15 cellular contexts compared by ENCODE assay signal in the genomic region with DNA sequence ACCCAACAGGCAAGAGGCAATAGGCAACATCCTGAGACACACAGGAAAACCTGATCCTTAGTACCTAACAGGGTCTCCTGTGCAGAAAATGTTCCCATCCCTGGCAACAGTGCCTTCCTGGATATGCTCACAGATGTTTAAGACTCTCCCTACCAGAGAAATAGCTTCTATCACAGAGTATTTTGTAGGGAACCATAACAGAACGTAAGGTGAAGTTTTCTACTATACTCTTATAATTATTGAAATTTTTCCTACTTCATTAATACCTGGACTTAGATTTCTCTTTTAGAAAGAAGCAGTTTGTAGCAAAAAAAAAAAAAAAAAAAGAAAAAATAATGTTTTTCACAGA. TPM values are rescaled to one million over a fixed set of nuclear protein-coding genes. Genes with fewer than 3 reads are reported as not detected.
A peak's percentile ranks its signal among the peaks of the same experiment; 100 is the strongest.
DNase-seq lines count a peak whose midpoint lies in the region; ATAC-seq, FAIRE-seq and TF ChIP-seq lines count a peak whose summit lies in the region.
"Had no signal": no experiment of that assay in that cellular context is flagged by ENCODE, and none has a peak within 500 bp of the region (broad histone marks: within the 10 kb centered on the region; RNA-seq: fewer than 3 reads in every experiment).

No MANE protein-coding gene starts in this region.

- ATAC-seq in activated CD8-positive, alpha-beta memory T cell treated with anti-CD3 and anti-CD28 coated beads, Interleukin-2, amount 10 ng/mL, durations not matched to agents 7 days and 5 days: peak; percentile 25
- ATAC-seq in HepG2 (no peak; the same call in 2 of the 3 replicates), sciatic nerve (no peak), HG03135 (IDR thresholded peaks at IDR 0.05; ENCODE audit: unreplicated experiment) (no peak), HG03457 (IDR thresholded peaks at IDR 0.05; ENCODE audit: unreplicated experiment) (no peak)
- ATAC-seq: K562, T-cell had no signal

- TF ChIP-seq POLR2A in NB4 (IDR thresholded peaks at IDR 0.05; ENCODE audit: extremely low read depth, insufficient read length) (no peak), HepG2 (IDR thresholded peaks at IDR 0.05; ENCODE audit: insufficient read depth in 1 of 2, low read depth in 2 of 2, low read length in 2 of 2) (no peak)

- peaks cover 3% of the 10 kb centered on the region for H3K36me3 Mint-ChIP-seq in activated CD8-positive, alpha-beta memory T cell treated with anti-CD3 and anti-CD28 coated beads, Interleukin-2, amount 10 ng/mL, durations not matched to agents 7 days and 5 days
- no peaks in the 10 kb centered on the region for H3K36me3 Mint-ChIP-seq in activated T-helper 2 cell treated with anti-CD3 and anti-CD28 coated beads, Interferon-gamma antibody, Interleukin-2, Interleukin-4, amounts not matched to agents 10 μg/mL and 5 μg/mL and 100 μg/mL, durations not matched to agents 14 hours and 24 hours and 36 hours (ENCODE audit: low read depth)
- H3K36me3 Mint-ChIP-seq: T-cell had no signal

- CTCF ChIA-PET in activated CD8-positive, alpha-beta memory T cell treated with anti-CD3 and anti-CD28 coated beads, Interleukin-2, amount 10 ng/mL, durations not matched to agents 7 days and 5 days (lab: Charles Lee): interaction anchor here (0.7 to 2.5 kb wide), 14 partner anchors 23 to 450 kb away, joined by 3 to 35 read pairs (median 4); no protein-coding TSS in a partner anchor
- CTCF ChIA-PET in HepG2 (lab: Yijun Ruan, JAX; ENCODE audit: low intra/inter-chr PET ratio, low total read pairs): interaction anchor here (0.6 to 3.9 kb wide), 6 partner anchors 161 to 450 kb away, joined by 3 to 32 read pairs (median 6); no protein-coding TSS in a partner anchor

- POLR2A ChIA-PET in HepG2 (lab: Yijun Ruan, JAX): interaction anchor here (0.8 to 3.2 kb wide), 17 partner anchors 9 to 418 kb away, joined by 3 to 25 read pairs (median 5); a partner anchor contains a TSS

- TF ChIP-seq RAD21 in HepG2 (CRISPR knock-in tag; IDR thresholded peaks at IDR 0.05): no peak

- H3K79me2 ChIP-seq in HepG2 (ENCODE audit: insufficient read depth, low read length): no peaks in the 10 kb centered on the region

- no peaks in the 10 kb centered on the region for H3K36me3 ChIP-seq in HepG2 (replicated peaks in 1 of 2; ENCODE audit: control insufficient read depth in 1 of 2, insufficient read depth in 2 of 2, low read length in 2 of 2)

- peaks cover 20% of the 10 kb centered on the region for H3K4me1 Mint-ChIP-seq in activated CD8-positive, alpha-beta memory T cell treated with anti-CD3 and anti-CD28 coated beads, Interleukin-2, amount 10 ng/mL, durations not matched to agents 7 days and 5 days
- peaks cover 13% of the 10 kb centered on the region for H3K4me1 Mint-ChIP-seq in activated T-helper 2 cell treated with anti-CD3 and anti-CD28 coated beads, Interferon-gamma antibody, Interleukin-2, Interleukin-4, amounts not matched to agents 10 μg/mL and 5 μg/mL and 100 μg/mL, durations not matched to agents 14 hours and 24 hours and 36 hours (ENCODE audit: low read depth)

- H3K9ac ChIP-seq in HepG2 (ENCODE audit: insufficient read depth, low read depth, low read length): peak overlapping the region; percentile 21; the same call in 1 of the 2 replicates

- WGBS in HepG2 (ENCODE audit: low lambda C conversion rate): 98% methylated on average over 1 of the region's 1 CpG

- H3K27ac Mint-ChIP-seq in activated CD8-positive, alpha-beta memory T cell treated with anti-CD3 and anti-CD28 coated beads, Interleukin-2, amount 10 ng/mL, durations not matched to agents 7 days and 5 days: peak overlapping the region; percentile 84
- H3K27ac Mint-ChIP-seq in activated T-helper 2 cell treated with anti-CD3 and anti-CD28 coated beads, Interferon-gamma antibody, Interleukin-2, Interleukin-4, amounts not matched to agents 10 μg/mL and 5 μg/mL and 100 μg/mL, durations not matched to agents 14 hours and 24 hours and 36 hours: no peak overlapping the region
- H3K27ac Mint-ChIP-seq: T-cell had no signal

- 0 out of 2 replicates have a peak overlapping the region, but pooled peaks have one; percentile 16 for H3K4me2 ChIP-seq in HepG2 (ENCODE audit: low read depth, low read length)

- in situ Hi-C loops in HepG2 (cut with HindIII; ENCODE audit: extremely low pct_ligation_motif_present, low pct_unique_long_range_greater_than_20kb): loop anchor here (5.0 to 10.0 kb wide), 3 partner anchors 162 to 409 kb away; a partner anchor contains a TSS

- no peaks in the 10 kb centered on the region for H3K9me3 ChIP-seq in HepG2 (ENCODE audit: low read length)

- FAIRE-seq in HepG2 (lab: Jason Lieb, UNC): no peak
- FAIRE-seq: K562 had no signal

- intact Hi-C loops in HepG2 (cut with micrococcal nuclease; ENCODE audit: unreplicated experiment) (loop anchor here (1.0 to 10.0 kb wide), 8 partner anchors 38 to 332 kb away; no protein-coding TSS in a partner anchor), sciatic nerve (cut with DNase I) (no loop called here)
- intact Hi-C loops in activated T-helper 2 cell treated with anti-CD3 and anti-CD28 coated beads, Interferon-gamma antibody, Interleukin-2, Interleukin-4, amounts not matched to agents 10 μg/mL and 5 μg/mL and 100 μg/mL, durations not matched to agents 14 hours and 24 hours and 36 hours (cut with micrococcal nuclease): loop anchor here (2.0 to 10.0 kb wide), 3 partner anchors 172 to 246 kb away; a partner anchor contains a TSS

- TF ChIP-seq CTCF in NB4 (IDR thresholded peaks at IDR 0.05; ENCODE audit: low read depth, low read length) (no peak), HepG2 (CRISPR knock-in tag; IDR thresholded peaks at IDR 0.05) (no peak)

- TF ChIP-seq EP300 in HepG2 (IDR thresholded peaks at IDR 0.05; ENCODE audit: low read depth in 2 of 2, low read length in 2 of 2) (no peak), HepG2 (CRISPR knock-in tag; IDR thresholded peaks at IDR 0.05; ENCODE audit: borderline replicate concordance) (no peak)

- H3K27me3 ChIP-seq in HepG2 (ENCODE audit: control insufficient read depth in 1 of 2, insufficient read depth in 2 of 2, low read length in 2 of 2): no peaks in the 10 kb centered on the region

- H2AFZ ChIP-seq in HepG2 (ENCODE audit: low read length): no peak overlapping the region

- peaks cover 2% of the 10 kb centered on the region for H3K9me3 Mint-ChIP-seq in activated CD8-positive, alpha-beta memory T cell treated with anti-CD3 and anti-CD28 coated beads, Interleukin-2, amount 10 ng/mL, durations not matched to agents 7 days and 5 days (ENCODE audit: low read depth)
- H3K9me3 Mint-ChIP-seq in activated T-helper 2 cell treated with anti-CD3 and anti-CD28 coated beads, Interferon-gamma antibody, Interleukin-2, Interleukin-4, amounts not matched to agents 10 μg/mL and 5 μg/mL and 100 μg/mL, durations not matched to agents 14 hours and 24 hours and 36 hours: no peaks in the 10 kb centered on the region
- H3K9me3 Mint-ChIP-seq: stimulated activated naive CD8-positive, alpha-beta T cell treated with anti-CD3 and anti-CD28 coated beads, Interleukin-15, amount 100 ng/mL, for 72 hours had no signal

- no peak for DNase-seq in activated CD8-positive, alpha-beta memory T cell treated with anti-CD3 and anti-CD28 coated beads, Interleukin-2, amount 10 ng/mL, durations not matched to agents 7 days and 5 days
- DNase-seq in activated CD8-positive, alpha-beta memory T cell treated with anti-CD3 and anti-CD28 coated beads, Interleukin-2, amount 50 U/mL, for 48 hours: no peak
- no peak for DNase-seq in NB4 (ENCODE audit: low read depth)
- no peak for DNase-seq in HepG2 (ENCODE audit: low spot score)
- DNase-seq in activated T-helper 2 cell treated with anti-CD3 and anti-CD28 coated beads, Interferon-gamma antibody, Interleukin-2, Interleukin-4, amounts not matched to agents 10 μg/mL and 5 μg/mL and 100 μg/mL, durations not matched to agents 14 hours and 24 hours and 36 hours (ENCODE audit: low spot score): no peak
- no peak for DNase-seq in sciatic nerve (ENCODE audit: low spot score)
- DNase-seq: activated T-cell treated with anti-CD3 and anti-CD28 coated beads, Interleukin-2, amount 50 U/mL, for 1 hour; NCI-H1417 treated with DMSO at 0.1 percent for 48 hours; NCI-H226; stimulated activated naive CD8-positive, alpha-beta T cell treated with anti-CD3 and anti-CD28 coated beads, Interleukin-15, amount 100 ng/mL, for 72 hours had no signal

- peak overlapping the region; percentile 71 for H3K4me3 Mint-ChIP-seq in activated CD8-positive, alpha-beta memory T cell treated with anti-CD3 and anti-CD28 coated beads, Interleukin-2, amount 10 ng/mL, durations not matched to agents 7 days and 5 days
- H3K4me3 Mint-ChIP-seq in activated T-helper 2 cell treated with anti-CD3 and anti-CD28 coated beads, Interferon-gamma antibody, Interleukin-2, Interleukin-4, amounts not matched to agents 10 μg/mL and 5 μg/mL and 100 μg/mL, durations not matched to agents 14 hours and 24 hours and 36 hours (ENCODE audit: low read depth): no peak overlapping the region
- H3K4me3 Mint-ChIP-seq: T-cell had no signal

- H3K4me3 ChIP-seq in NB4 (ENCODE audit: low read depth, low read length) (peak overlapping the region; percentile 58), HepG2 (replicated peaks in 1 of 3; ENCODE audit: insufficient read depth in 1 of 3, low read depth in 2 of 3, low read length in 3 of 3) (no peak overlapping the region)
- H3K4me3 ChIP-seq: K562 had no signal

- peak overlapping the region; percentile 49 for H3K27ac ChIP-seq in HepG2 (ENCODE audit: extremely low read length, insufficient read depth, low read length)

- BruUV-seq in HepG2 (replicated peaks; lab: Mats Ljungman, UMichigan): no TSS peak

- peaks cover 27% of the 10 kb centered on the region for H3K27me3 Mint-ChIP-seq in activated CD8-positive, alpha-beta memory T cell treated with anti-CD3 and anti-CD28 coated beads, Interleukin-2, amount 10 ng/mL, durations not matched to agents 7 days and 5 days
- H3K27me3 Mint-ChIP-seq in activated T-helper 2 cell treated with anti-CD3 and anti-CD28 coated beads, Interferon-gamma antibody, Interleukin-2, Interleukin-4, amounts not matched to agents 10 μg/mL and 5 μg/mL and 100 μg/mL, durations not matched to agents 14 hours and 24 hours and 36 hours (ENCODE audit: low read depth): peaks cover 5% of the 10 kb centered on the region

- no peaks in the 10 kb centered on the region for H4K20me1 ChIP-seq in HepG2 (ENCODE audit: insufficient read depth, low read length)

- H3K4me1 ChIP-seq in HepG2 (ENCODE audit: insufficient read depth, low read length): peaks cover 44% of the 10 kb centered on the region

RNA-seq across cellular contexts. Expression of a gene that starts 33.5 kb away (rescaled TPM):
- under 1 TPM; 0.09 to 0.18 TPM for total RNA-seq in activated CD8-positive, alpha-beta memory T cell treated with anti-CD3 and anti-CD28 coated beads, Interleukin-2, amount 10 ng/mL, durations not matched to agents 7 days and 5 days
- total RNA-seq in HepG2 (2016; rRNA removed; fragmentation: Illumina TruSeq; extraction: Trizol) (0.13 and 0.53 TPM in 2 replicates), sciatic nerve (not detected)
- total RNA-seq in HepG2 (2016; cell fraction: cytosol; rRNA removed; fragmentation: Illumina TruSeq; extraction: Trizol; ENCODE audit: low read depth): not detected in 2 replicates
- 0.09 and 0.34 TPM in 2 replicates for total RNA-seq in HepG2 (2016; cell fraction: insoluble cytoplasmic fraction; rRNA removed; fragmentation: Illumina TruSeq; extraction: Trizol)
- total RNA-seq in HepG2 (2016; cell fraction: membrane; rRNA removed; fragmentation: Illumina TruSeq; extraction: Trizol): 0.12 TPM in 1 of 2 replicates, not detected in the other
- total RNA-seq in HepG2 (2016; cell fraction: nucleus; rRNA removed; fragmentation: Illumina TruSeq; extraction: Trizol): 0.06 and 0.43 TPM in 2 replicates
- polyA plus RNA-seq in HepG2 (2011; rRNA removed): 0.51 and 0.63 TPM in 2 replicates
- polyA plus RNA-seq in HepG2 (2011; cell fraction: cytosol; rRNA removed): 0.20 and 0.22 TPM in 2 replicates
- 0.98 and 1.5 TPM in 2 replicates for polyA plus RNA-seq in HepG2 (2011; cell fraction: nucleus; rRNA removed)
- 0.72 and 0.73 TPM in 2 replicates for polyA plus RNA-seq in HepG2 (2012)
- not detected in 2 replicates for polyA plus RNA-seq in HepG2 (2016; cell fraction: cytosol; fragmentation: Illumina TruSeq; extraction: Trizol; ENCODE audit: low read depth)
- polyA plus RNA-seq in HepG2 (2016; cell fraction: insoluble cytoplasmic fraction; fragmentation: Illumina TruSeq; extraction: Trizol; ENCODE audit: low read depth): 0.05 TPM in 1 of 2 replicates, not detected in the other
- not detected in 2 replicates for polyA plus RNA-seq in HepG2 (2016; cell fraction: membrane; fragmentation: Illumina TruSeq; extraction: Trizol; ENCODE audit: low read depth)
- 0.18 and 0.44 TPM in 2 replicates for polyA plus RNA-seq in HepG2 (2016; cell fraction: nucleus; fragmentation: Illumina TruSeq; extraction: Trizol; ENCODE audit: insufficient read depth, low read depth)
- 0.42 and 5.4 TPM in 2 replicates for polyA minus RNA-seq in HepG2 (2011; rRNA and poly(A)+ RNA removed; ENCODE audit: low replicate concordance)
- 0.53 and 0.69 TPM in 2 replicates for polyA minus RNA-seq in HepG2 (2011; cell fraction: cytosol; rRNA and poly(A)+ RNA removed)
- polyA minus RNA-seq in HepG2 (2011; cell fraction: nucleus; rRNA and poly(A)+ RNA removed): 2.4 and 3.5 TPM in 2 replicates
- not detected in 2 replicates for total RNA-seq in activated T-helper 2 cell treated with anti-CD3 and anti-CD28 coated beads, Interferon-gamma antibody, Interleukin-2, Interleukin-4, amounts not matched to agents 10 μg/mL and 5 μg/mL and 100 μg/mL, durations not matched to agents 14 hours and 24 hours and 36 hours
- total RNA-seq: esophagus mucosa, K562 had no signal
